In genomic region chr15:62901916-62902554, GRCh38 we compare ENCODE assay signal across 19 cellular contexts.
DNase-seq lines count a peak whose midpoint lies in the region; FAIRE-seq and TF ChIP-seq lines count a peak whose summit lies in the region.
"Had no signal": no experiment of that assay in that cellular context is flagged by ENCODE, and none has a peak within 500 bp of the region (broad histone marks: within the 10 kb centered on the region; RNA-seq: fewer than 3 reads in every experiment).

No MANE protein-coding gene starts in this region.

- H3K27ac ChIP-seq in H9 (ENCODE audit: insufficient read length, low read depth, low read length) (no peak overlapping the region), astrocyte (ENCODE audit: low read depth, low read length) (no peak overlapping the region), neuronal stem cell (replicated peaks; ENCODE audit: low read length) (no peak overlapping the region)
- H3K27ac ChIP-seq: upper lobe of right lung had no signal

- H3K4ac ChIP-seq in H9 (ENCODE audit: low read depth, low read length) = no peak overlapping the region
- no peak overlapping the region for H3K4ac ChIP-seq in neuronal stem cell (ENCODE audit: low read length)

- no peak overlapping the region for H2BK20ac ChIP-seq in H9 (ENCODE audit: low read depth, low read length, poor library complexity, severe bottlenecking)

- H3K27ac Mint-ChIP-seq in H9 = peak overlapping the region in 1 of 3 experiments; percentile 28; a peak in 1 of 7 replicates
- H3K27ac Mint-ChIP-seq in astrocyte (ENCODE audit: unreplicated experiment) = peak overlapping the region; percentile 64
- H3K27ac Mint-ChIP-seq in progenitor cell of endocrine pancreas = no peak overlapping the region

- H4K20me1 ChIP-seq in H9 (ENCODE audit: control insufficient read depth, insufficient read depth, insufficient read length) (no peaks in the 10 kb centered on the region), astrocyte (ENCODE audit: insufficient read depth, low read length) (no peaks in the 10 kb centered on the region)

- H3K4me1 Mint-ChIP-seq in H9 = peaks cover 39 to 44% of the 10 kb centered on the region in 2 experiments
- peaks cover 45% of the 10 kb centered on the region for H3K4me1 Mint-ChIP-seq in astrocyte (ENCODE audit: low read depth, unreplicated experiment)
- peaks cover 24% of the 10 kb centered on the region for H3K4me1 Mint-ChIP-seq in progenitor cell of endocrine pancreas (ENCODE audit: low read depth)

- H2AFZ ChIP-seq in H9 (ENCODE audit: low read length) (no peak overlapping the region), astrocyte (ENCODE audit: low read depth, low read length) (no peak overlapping the region), neuronal stem cell (ENCODE audit: low read length) (no peak overlapping the region)

- H3K9me3 ChIP-seq in H9 (ENCODE audit: control insufficient read depth, low read depth, low read length) (no peaks in the 10 kb centered on the region), astrocyte (ENCODE audit: insufficient read depth, low read depth, low read length) (no peaks in the 10 kb centered on the region), neuronal stem cell (replicated peaks in 1 of 2; ENCODE audit: control insufficient read depth in 2 of 2, insufficient read depth in 1 of 2, low read depth in 1 of 2, low read length in 2 of 2) (no peaks in the 10 kb centered on the region)
- H3K9me3 ChIP-seq: ascending aorta, SK-N-SH, upper lobe of right lung had no signal

- H2BK12ac ChIP-seq in H9 (ENCODE audit: insufficient read length, low read depth, low read length) = no peak overlapping the region
- peak overlapping the region; percentile 1 for H2BK12ac ChIP-seq in neuronal stem cell (ENCODE audit: low read length)

- no peak overlapping the region for H4K5ac ChIP-seq in H9 (ENCODE audit: insufficient read length, low read depth, low read length)

- H3K56ac ChIP-seq in H9 (ENCODE audit: insufficient read length, low read depth, low read length) = no peak overlapping the region

- no peak for FAIRE-seq in astrocyte (lab: Jason Lieb, UNC)

- no peak overlapping the region for H2BK120ac ChIP-seq in H9 (ENCODE audit: low read depth, low read length, poor library complexity, severe bottlenecking)
- H2BK120ac ChIP-seq in neuronal stem cell (ENCODE audit: low read depth, low read length) = no peak overlapping the region

- no peaks in the 10 kb centered on the region for H3K79me1 ChIP-seq in H9 (ENCODE audit: insufficient read depth, low read depth, low read length, poor library complexity, severe bottlenecking)
- H3K79me1 ChIP-seq in neuronal stem cell (ENCODE audit: low read depth, low read length) = no peaks in the 10 kb centered on the region

- H2BK15ac ChIP-seq in H9 (ENCODE audit: low read depth, low read length) = no peak overlapping the region
- H2BK15ac ChIP-seq in neuronal stem cell (ENCODE audit: low read length) = no peak overlapping the region

- no peak for DNase-seq in H9
- peak; percentile 75 for DNase-seq in NCI-H2107 treated with DMSO at 0.1 percent for 48 hours (lab: John Stamatoyannopoulos, UW; ENCODE audit: unreplicated experiment)
- DNase-seq in astrocyte (ENCODE audit: low read depth) = no peak
- DNase-seq in neuronal stem cell (ENCODE audit: low spot score) = no peak
- no peak for DNase-seq in germinal center (ENCODE audit: low spot score)
- DNase-seq in NCI-H1092 (lab: John Stamatoyannopoulos, UW) = no peak
- no peak for DNase-seq in effector CD8-positive, alpha-beta T cell (lab: John Stamatoyannopoulos, UW)
- no peak for DNase-seq in progenitor cell of endocrine pancreas (ENCODE audit: low spot score, unreplicated experiment)
- DNase-seq: activated CD4-positive, alpha-beta T cell treated with anti-CD3 and anti-CD28 coated beads for 48 hours; activated CD8-positive, alpha-beta memory T cell treated with anti-CD3 and anti-CD28 coated beads, Interleukin-2, amount 50 U/mL, for 48 hours; activated naive CD4-positive, alpha-beta T cell; HCEC 1CT; left colon; posterior cingulate gyrus; SK-N-SH; stimulated activated naive CD4-positive, alpha-beta T cell; upper lobe of right lung had no signal

- WGBS in H9 (ENCODE audit: extremely low coverage, insufficient read length, low lambda C conversion rate) = no CpG with 5 or more reads among the region's 8 CpGs
- WGBS in neuronal stem cell (ENCODE audit: extremely low coverage in 2 of 2, insufficient read length in 2 of 2, insufficient replicate concordance in 1 of 2), 2 donors = no CpG with 5 or more reads among the region's 8 CpGs

- H3K4me3 Mint-ChIP-seq in H9 (no peak overlapping the region), astrocyte (ENCODE audit: unreplicated experiment) (no peak overlapping the region), progenitor cell of endocrine pancreas (ENCODE audit: low read depth) (no peak overlapping the region)
- H3K4me3 Mint-ChIP-seq: CD14-positive monocyte had no signal

- H3T11ph ChIP-seq in H9 (ENCODE audit: low read length) = no peak overlapping the region

- H3K79me2 ChIP-seq in H9 (ENCODE audit: insufficient read depth, low read length) = no peaks in the 10 kb centered on the region
- H3K79me2 ChIP-seq in astrocyte (ENCODE audit: insufficient read depth, low read length) = no peaks in the 10 kb centered on the region

- H3K4me3 ChIP-seq in astrocyte (ENCODE audit: insufficient read depth, low read depth, low read length) (no peak overlapping the region), neuronal stem cell (ENCODE audit: low read length in 2 of 2) (no peak overlapping the region)
- H3K4me3 ChIP-seq: ascending aorta, upper lobe of right lung had no signal

- H3K27me3 Mint-ChIP-seq in H9 (ENCODE audit: low read depth) (peaks cover 3% of the 10 kb centered on the region; the same call in 1 of the 2 replicates), astrocyte (ENCODE audit: low read depth, unreplicated experiment) (no peaks in the 10 kb centered on the region), progenitor cell of endocrine pancreas (no peaks in the 10 kb centered on the region)

- H3K36me3 ChIP-seq in astrocyte (ENCODE audit: insufficient read depth, low read length) (no peaks in the 10 kb centered on the region), neuronal stem cell (replicated peaks in 1 of 2; ENCODE audit: control insufficient read depth in 2 of 2, insufficient read depth in 2 of 2, low read length in 2 of 2) (no peaks in the 10 kb centered on the region)
- H3K36me3 ChIP-seq: ascending aorta, upper lobe of right lung had no signal

- no peak overlapping the region for H3K14ac ChIP-seq in H9 (ENCODE audit: insufficient read depth, low read length)
- H3K14ac ChIP-seq in neuronal stem cell (ENCODE audit: low read length) = no peak overlapping the region

- H2BK5ac ChIP-seq in H9 (ENCODE audit: insufficient read length, low read length) (no peak overlapping the region), neuronal stem cell (ENCODE audit: low read length) (no peak overlapping the region)

- no peak overlapping the region for H3K18ac ChIP-seq in H9 (ENCODE audit: insufficient read length, low read depth, low read length)
- H3K18ac ChIP-seq in neuronal stem cell (ENCODE audit: low read length) = peak overlapping the region; percentile 9

- H2AK5ac ChIP-seq in H9 (ENCODE audit: insufficient read length, low read length) (no peak overlapping the region), neuronal stem cell (ENCODE audit: low read depth, low read length) (peak overlapping the region; percentile 31)

- 0 out of 3 replicates have a peak, but pooled peaks have one; percentile 10 for TF ChIP-seq CTCF in H9 (conservative IDR thresholded peaks at IDR 0.05)
- TF ChIP-seq CTCF in astrocyte (IDR thresholded peaks at IDR 0.05; ENCODE audit: insufficient read depth, low read depth, low read length) = no peak
- TF ChIP-seq CTCF in progenitor cell of endocrine pancreas (IDR thresholded peaks at IDR 0.05; ENCODE audit: unreplicated experiment) = no peak

- H3K23ac ChIP-seq in H9 (ENCODE audit: insufficient read length, low read depth, low read length) (no peak overlapping the region), neuronal stem cell (ENCODE audit: low read depth, low read length, poor library complexity) (no peak overlapping the region)

- H3K4me1 ChIP-seq in H9 (ENCODE audit: insufficient read depth, low read length) = peaks cover 2% of the 10 kb centered on the region; the same call in 1 of the 2 replicates
- peaks cover 10% of the 10 kb centered on the region for H3K4me1 ChIP-seq in astrocyte (ENCODE audit: insufficient read depth, low read length)
- peaks cover 15 to 28% of the 10 kb centered on the region in 2 donors for H3K4me1 ChIP-seq in neuronal stem cell (ENCODE audit: control insufficient read depth in 2 of 2, insufficient read depth in 1 of 2, low read depth in 1 of 2, low read length in 2 of 2)

- H3K9me3 Mint-ChIP-seq in H9 (no peaks in the 10 kb centered on the region; a peak in 1 of 5 replicates), astrocyte (ENCODE audit: unreplicated experiment) (peaks cover 1% of the 10 kb centered on the region), progenitor cell of endocrine pancreas (ENCODE audit: low read depth) (no peaks in the 10 kb centered on the region)

- H3K9ac ChIP-seq in H9 (ENCODE audit: extremely low read depth, insufficient read length, low read length) = no peak overlapping the region
- no peak overlapping the region for H3K9ac ChIP-seq in astrocyte (ENCODE audit: low read length)
- no peak overlapping the region for H3K9ac ChIP-seq in neuronal stem cell (ENCODE audit: low read depth, low read length, poor library complexity)
- H3K9ac ChIP-seq: SK-N-SH had no signal

- H4K91ac ChIP-seq in H9 (ENCODE audit: insufficient read length, low read depth, low read length) (no peak overlapping the region), neuronal stem cell (ENCODE audit: low read depth, low read length, poor library complexity) (no peak overlapping the region)

- H3K36me3 Mint-ChIP-seq in H9 (ENCODE audit: insufficient read depth in 1 of 3, low read depth in 3 of 3) (no peaks in the 10 kb centered on the region), astrocyte (ENCODE audit: low read depth, unreplicated experiment) (peaks cover 3% of the 10 kb centered on the region), progenitor cell of endocrine pancreas (ENCODE audit: insufficient read depth) (no peaks in the 10 kb centered on the region)
- H3K36me3 Mint-ChIP-seq: CD14-positive monocyte had no signal

- H4K8ac ChIP-seq in H9 (replicated peaks; ENCODE audit: insufficient read length, low read depth, low read length) (no peak overlapping the region), neuronal stem cell (ENCODE audit: low read depth, low read length) (no peak overlapping the region)

- H3K27me3 ChIP-seq in H9 (ENCODE audit: insufficient read depth, low read length) (no peaks in the 10 kb centered on the region), astrocyte (ENCODE audit: insufficient read depth, low read length) (no peaks in the 10 kb centered on the region), neuronal stem cell (ENCODE audit: control insufficient read depth in 3 of 3, insufficient read depth in 3 of 3, low read depth in 1 of 3, low read length in 3 of 3) (no peaks in the 10 kb centered on the region)
- H3K27me3 ChIP-seq: ascending aorta, upper lobe of right lung had no signal

- no peak overlapping the region for H3K4me2 ChIP-seq in H9 (ENCODE audit: insufficient read depth, insufficient read length, low read length)
- H3K4me2 ChIP-seq in astrocyte (ENCODE audit: low read length) = no peak overlapping the region
- no peak overlapping the region for H3K4me2 ChIP-seq in neuronal stem cell (ENCODE audit: insufficient read depth, low read length, poor library complexity, severe bottlenecking)
- H3K4me2 ChIP-seq: SK-N-SH had no signal

- no peaks in the 10 kb centered on the region for H3K23me2 ChIP-seq in H9 (ENCODE audit: insufficient read length, low read depth, low read length, poor library complexity, severe bottlenecking)
